Comparison of ENCODE assay signal across 1 cellular context in genomic region chr10:133129854-133130495, GRCh38.
TF ChIP-seq lines count a peak whose summit lies in the region.

No MANE protein-coding gene starts in this region.

TF ChIP-seq in HepG2, 621 proteins besides CTCF, POLR2A, EP300 and RAD21:
- TF ChIP-seq GZF1 (CRISPR knock-in tag; IDR thresholded peaks at IDR 0.05) (no peak), MAF1 (CRISPR knock-in tag; IDR thresholded peaks at IDR 0.05; ENCODE audit: borderline replicate concordance) (no peak), ZNF878 (CRISPR knock-in tag; IDR thresholded peaks at IDR 0.05) (no peak), KLF13 (CRISPR knock-in tag; IDR thresholded peaks at IDR 0.05) (no peak), REST (IDR thresholded peaks at IDR 0.05; ENCODE audit: borderline replicate concordance in 1 of 2, low read depth in 1 of 2, low read length in 2 of 2) (no peak), ZNF101 (CRISPR knock-in tag; IDR thresholded peaks at IDR 0.05; ENCODE audit: borderline replicate concordance, low read depth) (no peak), ZNF234 (CRISPR knock-in tag; conservative IDR thresholded peaks at IDR 0.05) (no peak), ZNF598 (CRISPR knock-in tag; IDR thresholded peaks at IDR 0.05; ENCODE audit: borderline replicate concordance) (no peak), MEF2D (CRISPR knock-in tag; IDR thresholded peaks at IDR 0.05) (no peak)
- TF ChIP-seq, protein P1, sequence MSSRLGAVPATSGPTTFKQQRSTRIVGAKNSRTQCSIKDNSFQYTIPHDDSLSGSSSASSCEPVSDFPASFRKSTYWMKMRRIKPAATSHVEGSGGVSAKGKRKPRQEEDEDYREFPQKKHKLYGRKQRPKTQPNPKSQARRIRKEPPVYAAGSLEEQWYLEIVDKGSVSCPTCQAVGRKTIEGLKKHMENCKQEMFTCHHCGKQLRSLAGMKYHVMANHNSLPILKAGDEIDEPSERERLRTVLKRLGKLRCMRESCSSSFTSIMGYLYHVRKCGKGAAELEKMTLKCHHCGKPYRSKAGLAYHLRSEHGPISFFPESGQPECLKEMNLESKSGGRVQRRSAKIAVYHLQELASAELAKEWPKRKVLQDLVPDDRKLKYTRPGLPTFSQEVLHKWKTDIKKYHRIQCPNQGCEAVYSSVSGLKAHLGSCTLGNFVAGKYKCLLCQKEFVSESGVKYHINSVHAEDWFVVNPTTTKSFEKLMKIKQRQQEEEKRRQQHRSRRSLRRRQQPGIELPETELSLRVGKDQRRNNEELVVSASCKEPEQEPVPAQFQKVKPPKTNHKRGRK (CRISPR knock-in tag; IDR thresholded peaks at IDR 0.05) = no peak
TF ChIP-seq in HepG2: peak in this region for 0.
